ENCODE assay signal across 8 cellular contexts in genomic region chr17:63621229-63621683, GRCh38. TPM values are rescaled to one million over a fixed set of nuclear protein-coding genes. Genes with fewer than 3 reads are reported as not detected.
A peak's percentile ranks its signal among the peaks of the same experiment; 100 is the strongest.
DNase-seq lines count a peak whose midpoint lies in the region; ATAC-seq, FAIRE-seq and TF ChIP-seq lines count a peak whose summit lies in the region.

No MANE protein-coding gene starts in this region.

- H3K27me3 Mint-ChIP-seq in progenitor cell of endocrine pancreas: peaks cover 7% of the 10 kb centered on the region

- H4K20me1 ChIP-seq in fibroblast of lung (ENCODE audit: control insufficient read depth, extremely low read depth, insufficient read depth, low read length): no peaks in the 10 kb centered on the region

- H3K9me3 Mint-ChIP-seq in progenitor cell of endocrine pancreas (ENCODE audit: low read depth): no peaks in the 10 kb centered on the region

- peaks cover 30% of the 10 kb centered on the region for H3K79me2 ChIP-seq in fibroblast of lung (ENCODE audit: control insufficient read depth, insufficient read depth, low read length)

- no peaks in the 10 kb centered on the region for H3K36me3 Mint-ChIP-seq in progenitor cell of endocrine pancreas (ENCODE audit: insufficient read depth)

- peaks cover 16% of the 10 kb centered on the region for H3K4me1 Mint-ChIP-seq in progenitor cell of endocrine pancreas (ENCODE audit: low read depth)

- peak overlapping the region; percentile 29 for H3K27ac ChIP-seq in SJSA1
- peak overlapping the region; percentile 40 for H3K27ac ChIP-seq in fibroblast of lung (ENCODE audit: insufficient read depth, low read length)

- no peak for FAIRE-seq in urothelium cell line (lab: Jason Lieb, UNC)

- H3K9me3 ChIP-seq in SJSA1 (replicated peaks) (no peaks in the 10 kb centered on the region), fibroblast of lung (ENCODE audit: control insufficient read depth, insufficient read depth, low read depth, low read length) (no peaks in the 10 kb centered on the region)

- peak overlapping the region; percentile 29 for H3K9ac ChIP-seq in fibroblast of lung (ENCODE audit: insufficient read depth, low read length)

- TF ChIP-seq CTCF in fibroblast of lung (conservative IDR thresholded peaks at IDR 0.05 in 1 of 2, IDR thresholded peaks at IDR 0.05 in 1 of 2; ENCODE audit: low read depth in 1 of 2, low read length in 2 of 2): no peak
- no peak for TF ChIP-seq CTCF in progenitor cell of endocrine pancreas (IDR thresholded peaks at IDR 0.05; ENCODE audit: unreplicated experiment)

- H3K4me2 ChIP-seq in fibroblast of lung (ENCODE audit: extremely low read depth, insufficient read depth, low read length): peak overlapping the region; percentile 76

- peaks cover 15% of the 10 kb centered on the region for H3K4me1 ChIP-seq in SJSA1 (replicated peaks)
- H3K4me1 ChIP-seq in fibroblast of lung (ENCODE audit: control insufficient read depth, extremely low read depth, insufficient read depth, low read length): no peaks in the 10 kb centered on the region

- H2AFZ ChIP-seq in fibroblast of lung (ENCODE audit: low read length): peak overlapping the region; percentile 77

- H3K4me3 ChIP-seq in GM08714 (ENCODE audit: low read length) (peak overlapping the region; percentile 74), SJSA1 (peak overlapping the region; percentile 85), fibroblast of lung (replicated peaks in 1 of 4; ENCODE audit: control extremely low read depth in 1 of 4, insufficient read depth in 1 of 4, low read depth in 3 of 4, low read length in 4 of 4) (peak overlapping the region; percentile 59 to 75 (median 60))

- no peak for ATAC-seq in GM19455 (IDR thresholded peaks at IDR 0.05; ENCODE audit: unreplicated experiment)
- no peak for ATAC-seq in GM21786 (IDR thresholded peaks at IDR 0.05; ENCODE audit: unreplicated experiment)

- peak overlapping the region; percentile 81 for H3K4me3 Mint-ChIP-seq in progenitor cell of endocrine pancreas (ENCODE audit: low read depth)

- no peaks in the 10 kb centered on the region for H3K27me3 ChIP-seq in SJSA1 (replicated peaks)
- no peaks in the 10 kb centered on the region for H3K27me3 ChIP-seq in fibroblast of lung (ENCODE audit: control insufficient read depth, insufficient read depth, low read length)

- no peaks in the 10 kb centered on the region; the same call in 1 of the 2 replicates for H3K36me3 ChIP-seq in SJSA1
- H3K36me3 ChIP-seq in fibroblast of lung (ENCODE audit: control insufficient read depth, insufficient read depth, low read length): no peaks in the 10 kb centered on the region

- peak overlapping the region; percentile 65 for H3K27ac Mint-ChIP-seq in progenitor cell of endocrine pancreas

- DNase-seq in SJSA1 (ENCODE audit: low read depth in 1 of 2, low spot score in 2 of 2) (no peak), fibroblast of lung (ENCODE audit: low read depth in 2 of 2) (no peak), progenitor cell of endocrine pancreas (ENCODE audit: low spot score, unreplicated experiment) (no peak), urothelium cell line (ENCODE audit: low spot score) (no peak), RPMI8226 (no peak)

RNA-seq across cellular contexts. Expression of gene MAP3K3, which starts 1.0 kb away (rescaled TPM):
- 35.8 and 49.5 TPM in 2 replicates for total RNA-seq in SJSA1 (2014; rRNA removed; shearing (Covaris generic))
- 21.6 and 32.0 TPM in 2 replicates for total RNA-seq in fibroblast of lung
- 13.8 and 14.3 TPM in 2 replicates for polyA plus RNA-seq in fibroblast of lung
- 17.0 and 17.9 TPM in 2 replicates for polyA plus RNA-seq in fibroblast of lung (2012)
- 38.1 and 65.7 TPM in 2 replicates for polyA minus RNA-seq in fibroblast of lung (ENCODE audit: low replicate concordance)
- 19.1 and 22.0 TPM in 2 replicates for total RNA-seq in progenitor cell of endocrine pancreas

RNA-seq across cellular contexts. Expression of gene TACO1, which starts 20.6 kb away (rescaled TPM):
- 23.7 and 30.6 TPM in 2 replicates for total RNA-seq in SJSA1 (2014; rRNA removed; shearing (Covaris generic))
- total RNA-seq in fibroblast of lung (18.7 and 20.3 TPM in 2 replicates), progenitor cell of endocrine pancreas (18.2 and 19.2 TPM in 2 replicates)
- polyA plus RNA-seq in fibroblast of lung: 26.9 and 35.1 TPM in 2 replicates
- 23.7 and 35.3 TPM in 2 replicates for polyA plus RNA-seq in fibroblast of lung (2012)
- 15.9 and 19.2 TPM in 2 replicates for polyA minus RNA-seq in fibroblast of lung (ENCODE audit: low replicate concordance)
